ENCODE assay signal across 32 cellular contexts in the genomic region with DNA sequence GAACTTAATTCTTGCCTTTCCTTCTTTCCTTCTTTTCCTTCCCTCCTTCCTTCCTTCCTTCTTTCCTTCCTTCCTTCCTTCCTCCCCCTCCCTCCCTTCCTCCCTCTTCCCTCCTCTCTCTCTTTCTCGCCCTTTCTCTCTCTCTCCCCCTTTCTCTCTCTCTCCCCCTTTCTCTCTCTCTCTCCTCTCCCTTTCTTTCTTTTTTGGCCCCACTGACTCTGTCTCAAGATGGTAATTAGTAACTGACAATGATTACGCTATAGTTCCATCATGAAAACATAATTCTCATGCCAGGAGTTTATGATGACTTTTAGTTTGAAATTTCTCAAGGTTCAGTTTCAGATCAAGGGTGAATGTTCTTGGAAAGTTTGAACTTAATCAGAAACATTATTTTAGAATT. TPM values are rescaled to one million over a fixed set of nuclear protein-coding genes. Genes with fewer than 3 reads are reported as not detected.
DNase-seq lines count a peak whose midpoint lies in the region; ATAC-seq and TF ChIP-seq lines count a peak whose summit lies in the region.
"Had no signal": no experiment of that assay in that cellular context is flagged by ENCODE, and none has a peak within 500 bp of the region (broad histone marks: within the 10 kb centered on the region; RNA-seq: fewer than 3 reads in every experiment).

No MANE protein-coding gene starts in this region.

- no peak overlapping the region for H2AFZ ChIP-seq in PC-9

- H3K4me3 Mint-ChIP-seq in natural killer cell treated with Interleukin-12 subunit alpha and Interleukin-12 subunit beta and Interleukin-15 and Interleukin-18, amount 100 ng/mL, for 72 hours: peak overlapping the region; percentile 32
- no peak overlapping the region for H3K4me3 Mint-ChIP-seq in natural killer cell
- H3K4me3 Mint-ChIP-seq in central memory CD8-positive, alpha-beta T cell: no peak overlapping the region
- no peak overlapping the region for H3K4me3 Mint-ChIP-seq in Caco-2 (ENCODE audit: unreplicated experiment)
- H3K4me3 Mint-ChIP-seq: stimulated activated naive B cell treated with anti-CD40 and anti-IgM and Interleukin-4, amounts not matched to agents 10 μg/mL and 1 μg/mL and 100 μg/mL, for 72 hours had no signal

- POLR2A ChIA-PET in Caco-2 (lab: Charles Lee): no interaction called here
- POLR2A ChIA-PET in PC-9 (lab: Charles Lee; ENCODE audit: unreplicated experiment): no interaction called here

- no peaks in the 10 kb centered on the region for H3K36me3 Mint-ChIP-seq in natural killer cell treated with Interleukin-12 subunit alpha and Interleukin-12 subunit beta and Interleukin-15 and Interleukin-18, amount 100 ng/mL, for 72 hours
- H3K36me3 Mint-ChIP-seq in natural killer cell (no peaks in the 10 kb centered on the region), Caco-2 (ENCODE audit: insufficient read depth, unreplicated experiment) (no peaks in the 10 kb centered on the region)
- no peaks in the 10 kb centered on the region for H3K36me3 Mint-ChIP-seq in central memory CD8-positive, alpha-beta T cell (ENCODE audit: insufficient read depth)
- H3K36me3 Mint-ChIP-seq: stimulated activated naive B cell treated with anti-CD40 and anti-IgM and Interleukin-4, amounts not matched to agents 10 μg/mL and 1 μg/mL and 100 μg/mL, for 72 hours had no signal

- peak; percentile 34 to 46 for ATAC-seq in activated CD4-positive, CD25-positive, alpha-beta regulatory T cell treated with anti-CD3 and anti-CD28 coated beads, Interleukin-2, amount 50 U/mL, for 24 hours
- no peak for ATAC-seq in natural killer cell treated with Interleukin-12 subunit alpha and Interleukin-12 subunit beta and Interleukin-15 and Interleukin-18, amount 100 ng/mL, for 72 hours
- no peak for ATAC-seq in natural killer cell
- no peak for ATAC-seq in central memory CD8-positive, alpha-beta T cell (replicated peaks; ENCODE audit: extremely low read depth, poor library complexity, severe bottlenecking)
- ATAC-seq in GM21423 (IDR thresholded peaks at IDR 0.05; ENCODE audit: unreplicated experiment): no peak
- ATAC-seq: Panc1; stimulated activated naive B cell treated with anti-CD40 and anti-IgM and Interleukin-4, amounts not matched to agents 10 μg/mL and 1 μg/mL and 100 μg/mL, for 72 hours had no signal

- CTCF ChIA-PET in Caco-2 (lab: Charles Lee): no interaction called here
- CTCF ChIA-PET in PC-9 (lab: Charles Lee): no interaction called here

- H3K27me3 ChIP-seq in Caco-2 (replicated peaks; ENCODE audit: control insufficient read depth, insufficient read depth, low read length) (no peaks in the 10 kb centered on the region), PC-9 (ENCODE audit: insufficient read depth, low read depth) (no peaks in the 10 kb centered on the region)
- H3K27me3 ChIP-seq: cardiac muscle cell, colonic mucosa had no signal

- intact Hi-C loops in natural killer cell (cut with micrococcal nuclease) (no loop called here), Caco-2 (cut with micrococcal nuclease; ENCODE audit: unreplicated experiment) (no loop called here), PC-9 (cut with micrococcal nuclease; ENCODE audit: unreplicated experiment) (no loop called here)

- peak overlapping the region; percentile 20 to 34 for H3K27ac Mint-ChIP-seq in natural killer cell treated with Interleukin-12 subunit alpha and Interleukin-12 subunit beta and Interleukin-15 and Interleukin-18, amount 100 ng/mL, for 72 hours
- H3K27ac Mint-ChIP-seq in natural killer cell: no peak overlapping the region
- peak overlapping the region; percentile 49 for H3K27ac Mint-ChIP-seq in central memory CD8-positive, alpha-beta T cell (ENCODE audit: low read depth)
- H3K27ac Mint-ChIP-seq in Caco-2 (ENCODE audit: unreplicated experiment): no peak overlapping the region
- H3K27ac Mint-ChIP-seq: stimulated activated naive B cell treated with anti-CD40 and anti-IgM and Interleukin-4, amounts not matched to agents 10 μg/mL and 1 μg/mL and 100 μg/mL, for 72 hours had no signal

- TF ChIP-seq CTCF in natural killer cell (IDR thresholded peaks at IDR 0.05) (no peak), Caco-2 (IDR thresholded peaks at IDR 0.05; ENCODE audit: insufficient read depth in 1 of 2, low read depth in 1 of 2, low read length in 1 of 2, severe bottlenecking in 1 of 2, unreplicated experiment in 1 of 2) (no peak), PC-9 (conservative IDR thresholded peaks at IDR 0.05) (no peak)

- no peak overlapping the region for H3K4me2 ChIP-seq in PC-9

- H4K20me1 ChIP-seq in PC-9 (ENCODE audit: insufficient read depth): no peaks in the 10 kb centered on the region

- no TSS peak for BruUV-seq in Caco-2 (replicated peaks; lab: Mats Ljungman, UMichigan)
- no TSS peak for BruUV-seq in PC-9 (replicated peaks; lab: Mats Ljungman, UMichigan)

- H3F3A ChIP-seq in PC-9 (ENCODE audit: insufficient read depth, low read depth): no peaks in the 10 kb centered on the region

- H3K27ac ChIP-seq in PC-9: no peak overlapping the region
- H3K27ac ChIP-seq: cardiac muscle cell, colonic mucosa, VCaP had no signal

- H3K4me1 Mint-ChIP-seq in natural killer cell treated with Interleukin-12 subunit alpha and Interleukin-12 subunit beta and Interleukin-15 and Interleukin-18, amount 100 ng/mL, for 72 hours (ENCODE audit: low read depth in 2 of 2): peaks cover 7 to 35% of the 10 kb centered on the region in 2 donors
- H3K4me1 Mint-ChIP-seq in natural killer cell (peaks cover 0 to 6% of the 10 kb centered on the region in 2 donors), Caco-2 (ENCODE audit: low read depth, unreplicated experiment) (no peaks in the 10 kb centered on the region)
- peaks cover 18% of the 10 kb centered on the region for H3K4me1 Mint-ChIP-seq in central memory CD8-positive, alpha-beta T cell

- no peak for DNase-seq in activated CD4-positive, CD25-positive, alpha-beta regulatory T cell (lab: John Stamatoyannopoulos, UW)
- no peak for DNase-seq in natural killer cell treated with Interleukin-12 subunit alpha and Interleukin-12 subunit beta and Interleukin-15 and Interleukin-18, amount 100 ng/mL, for 72 hours (ENCODE audit: low spot score)
- DNase-seq in natural killer cell: no peak
- no peak for DNase-seq in central memory CD8-positive, alpha-beta T cell (ENCODE audit: low spot score in 2 of 2)
- DNase-seq in Caco-2: no peak
- no peak for DNase-seq in PC-9
- DNase-seq: 8988T; C1 segment of cervical spinal cord; colonic mucosa; DND-41; erythroblast; GF-D8; HCEC 1CT; head of caudate nucleus; islet precursor cell; Kasumi-1; MV-4-11; NCI-H1436; NCI-H2081 treated with DMSO at 0.1 percent for 48 hours; NCI-H345; SHP77; stimulated activated naive B cell treated with anti-CD40 and anti-IgM and Interleukin-4, amounts not matched to agents 10 μg/mL and 1 μg/mL and 100 μg/mL, for 72 hours; T1000 had no signal

- H3K4me3 ChIP-seq in Caco-2 (ENCODE audit: low read depth, low read length) (no peak overlapping the region), PC-9 (no peak overlapping the region)
- H3K4me3 ChIP-seq: cardiac muscle cell, colonic mucosa, skin epidermis had no signal

- H3K36me3 ChIP-seq in Caco-2 (ENCODE audit: control insufficient read depth, insufficient read depth, low read length) (no peaks in the 10 kb centered on the region), PC-9 (ENCODE audit: low read depth) (no peaks in the 10 kb centered on the region)
- H3K36me3 ChIP-seq: cardiac muscle cell, colonic mucosa had no signal

- H3K79me2 ChIP-seq in PC-9 (ENCODE audit: low read depth): no peaks in the 10 kb centered on the region

- no peaks in the 10 kb centered on the region for H3K9me2 ChIP-seq in PC-9 (ENCODE audit: insufficient read depth)

- H3K9me3 ChIP-seq in Caco-2 (no peaks in the 10 kb centered on the region), PC-9 (ENCODE audit: insufficient read depth, low read depth) (no peaks in the 10 kb centered on the region)
- H3K9me3 ChIP-seq: colonic mucosa had no signal

- H3K4me1 ChIP-seq in Caco-2 (no peaks in the 10 kb centered on the region), PC-9 (replicated peaks; ENCODE audit: insufficient read depth) (no peaks in the 10 kb centered on the region)
- H3K4me1 ChIP-seq: colonic mucosa had no signal

- no peaks in the 10 kb centered on the region for H3K9me3 Mint-ChIP-seq in natural killer cell treated with Interleukin-12 subunit alpha and Interleukin-12 subunit beta and Interleukin-15 and Interleukin-18, amount 100 ng/mL, for 72 hours
- H3K9me3 Mint-ChIP-seq in natural killer cell (no peaks in the 10 kb centered on the region), Caco-2 (ENCODE audit: unreplicated experiment) (no peaks in the 10 kb centered on the region)
- H3K9me3 Mint-ChIP-seq in central memory CD8-positive, alpha-beta T cell: no peaks in the 10 kb centered on the region

- H3K27me3 Mint-ChIP-seq in natural killer cell treated with Interleukin-12 subunit alpha and Interleukin-12 subunit beta and Interleukin-15 and Interleukin-18, amount 100 ng/mL, for 72 hours: peaks cover 0 to 6% of the 10 kb centered on the region in 2 donors
- H3K27me3 Mint-ChIP-seq in natural killer cell (ENCODE audit: low read depth in 2 of 2) (peaks cover 3 to 9% of the 10 kb centered on the region in 2 donors), Caco-2 (ENCODE audit: insufficient read depth, unreplicated experiment) (peaks cover 3% of the 10 kb centered on the region)
- no peaks in the 10 kb centered on the region for H3K27me3 Mint-ChIP-seq in central memory CD8-positive, alpha-beta T cell

RNA-seq across cellular contexts. Expression of a gene that starts 14.8 kb away (rescaled TPM):
- 10 to 100 TPM; 13.7 to 54.8 TPM for total RNA-seq in natural killer cell treated with Interleukin-12 subunit alpha and Interleukin-12 subunit beta and Interleukin-15 and Interleukin-18, amount 100 ng/mL, for 72 hours
- total RNA-seq in natural killer cell (1 to 10 TPM in 1 of 3 donors, under 1 TPM in 2; 0.31 to 2.3 (median 0.78) TPM), Caco-2 (2022) (0.43 TPM in 1 of 2 replicates, not detected in the other), PC-9 (2021) (not detected in 2 replicates)
- total RNA-seq: astrocyte, cardiac muscle cell, fibroblast of villous mesenchyme, temporal lobe had no signal

Comparison
In these comparisons a context has a peak if more than half of its experiments do, and no peak if none do; other contexts are left out.
1. H3K27ac Mint-ChIP-seq: peak in natural killer cell treated with Interleukin-12 subunit alpha and Interleukin-12 subunit beta and Interleukin-15 and Interleukin-18, amount 100 ng/mL, for 72 hours (2 of 2) and central memory CD8-positive, alpha-beta T cell (single experiment); none in natural killer cell (0 of 2) and Caco-2 (single experiment).
2. RNA of a gene that starts 14.8 kb away (total RNA-seq): 13.7 to 54.8 TPM in natural killer cell treated with Interleukin-12 subunit alpha and Interleukin-12 subunit beta and Interleukin-15 and Interleukin-18, amount 100 ng/mL, for 72 hours; 0.31 to 2.3 TPM in natural killer cell, 0.43 TPM in Caco-2 and not detected in PC-9; every median in the first group is over 4 times any median in the second.
3. ATAC-seq: peak in activated CD4-positive, CD25-positive, alpha-beta regulatory T cell treated with anti-CD3 and anti-CD28 coated beads, Interleukin-2, amount 50 U/mL, for 24 hours (2 of 2); none in natural killer cell treated with Interleukin-12 subunit alpha and Interleukin-12 subunit beta and Interleukin-15 and Interleukin-18, amount 100 ng/mL, for 72 hours (0 of 2), natural killer cell (0 of 3), central memory CD8-positive, alpha-beta T cell (single experiment) and GM21423 (single experiment).